In genomic region chr17:40500709-40501108, GRCh38 we compare ENCODE assay signal across 23 cellular contexts. TPM values are rescaled to one million over a fixed set of nuclear protein-coding genes. Genes with fewer than 3 reads are reported as not detected.
DNase-seq lines count a peak whose midpoint lies in the region; ATAC-seq and TF ChIP-seq lines count a peak whose summit lies in the region.
"Had no signal": no experiment of that assay in that cellular context is flagged by ENCODE, and none has a peak within 500 bp of the region (broad histone marks: within the 10 kb centered on the region; RNA-seq: fewer than 3 reads in every experiment).

No MANE protein-coding gene starts in this region.

- H3K4me1 ChIP-seq in RWPE2 (ENCODE audit: insufficient read depth, poor library complexity, severe bottlenecking) (peaks cover 20% of the 10 kb centered on the region), trophoblast cell (ENCODE audit: control insufficient read depth in 1 of 2, insufficient read depth in 2 of 2, low read length in 2 of 2) (peaks cover 13 to 14% of the 10 kb centered on the region in 2 experiments), vagina (peaks cover 8% of the 10 kb centered on the region), tibial nerve (peaks cover 0 to 26% (median 4%) of the 10 kb centered on the region in 4 donors), gastrocnemius medialis (peaks cover 16 to 18% of the 10 kb centered on the region in 2 donors)

- no CpG with 5 or more reads among the region's 10 CpGs for WGBS in trophoblast cell (ENCODE audit: extremely low coverage, insufficient coverage, insufficient read length)
- 95 to 97% methylated on average over 10 of the region's 10 CpGs for WGBS in tibial nerve, 2 donors

- no peak overlapping the region for H3K18ac ChIP-seq in trophoblast cell (ENCODE audit: low read length)

- peaks cover 56% of the 10 kb centered on the region for H3K36me3 ChIP-seq in RWPE2 (ENCODE audit: low read depth)
- no peaks in the 10 kb centered on the region for H3K36me3 ChIP-seq in trophoblast cell (ENCODE audit: control insufficient read depth in 1 of 2, insufficient read depth in 2 of 2, low read length in 2 of 2)
- no peaks in the 10 kb centered on the region for H3K36me3 ChIP-seq in vagina
- no peaks in the 10 kb centered on the region for H3K36me3 ChIP-seq in tibial nerve
- no peaks in the 10 kb centered on the region for H3K36me3 ChIP-seq in gastrocnemius medialis
- H3K36me3 ChIP-seq: gastroesophageal sphincter, Peyer's patch, right lobe of liver, SJSA1 had no signal

- H3K9me3 ChIP-seq in RWPE2 (ENCODE audit: severe bottlenecking): no peaks in the 10 kb centered on the region
- H3K9me3 ChIP-seq in trophoblast cell (ENCODE audit: insufficient read depth, low read depth, low read length): no peaks in the 10 kb centered on the region
- H3K9me3 ChIP-seq in vagina: no peaks in the 10 kb centered on the region
- peaks cover 0 to 4% (median 0%) of the 10 kb centered on the region in 4 donors for H3K9me3 ChIP-seq in tibial nerve
- H3K9me3 ChIP-seq in gastrocnemius medialis: no peaks in the 10 kb centered on the region
- H3K9me3 ChIP-seq: Peyer's patch, right lobe of liver, SJSA1 had no signal

- H2BK5ac ChIP-seq in trophoblast cell (ENCODE audit: low read depth, low read length, poor library complexity): no peak overlapping the region

- TF ChIP-seq CTCF in RWPE2 (IDR thresholded peaks at IDR 0.05; ENCODE audit: poor library complexity, severe bottlenecking) (no peak), vagina (IDR thresholded peaks at IDR 0.05) (no peak), tibial nerve (IDR thresholded peaks at IDR 0.05) (no peak), gastrocnemius medialis (IDR thresholded peaks at IDR 0.05 in 4 of 5, conservative IDR thresholded peaks at IDR 0.05 in 1 of 5) (no peak)

- no peaks in the 10 kb centered on the region for H3K79me2 ChIP-seq in trophoblast cell (ENCODE audit: control insufficient read depth, insufficient read depth, low read length, poor library complexity)

- DNase-seq in RWPE2 (ENCODE audit: low spot score) (no peak), epithelial cell of prostate (ENCODE audit: low read depth, low spot score) (no peak), trophoblast cell (no peak), vagina (ENCODE audit: extremely low spot score in 2 of 2) (no peak), tibial nerve (ENCODE audit: low spot score in 2 of 2) (no peak), NCI-H446 treated with DMSO at 0.1 percent for 48 hours (lab: John Stamatoyannopoulos, UW) (no peak), gastrocnemius medialis (no peak)
- DNase-seq: CD8-positive, alpha-beta memory T cell; DMS79; naive thymus-derived CD4-positive, alpha-beta T cell; NCI-H1105 treated with DMSO at 0.1 percent for 48 hours; NCI-H2081 treated with DMSO at 0.1 percent for 48 hours; T-helper 1 cell had no signal

- H3K27me3 ChIP-seq in RWPE2 (ENCODE audit: insufficient read depth, poor library complexity, severe bottlenecking): no peaks in the 10 kb centered on the region
- H3K27me3 ChIP-seq in trophoblast cell (ENCODE audit: insufficient read depth, low read length): no peaks in the 10 kb centered on the region
- H3K27me3 ChIP-seq in vagina: no peaks in the 10 kb centered on the region
- H3K27me3 ChIP-seq in tibial nerve: no peaks in the 10 kb centered on the region
- H3K27me3 ChIP-seq in gastrocnemius medialis: no peaks in the 10 kb centered on the region
- H3K27me3 ChIP-seq: gastroesophageal sphincter, Peyer's patch, right lobe of liver, SJSA1 had no signal

- intact Hi-C loops in vagina (cut with DNase I): no loop called here
- intact Hi-C loops in gastrocnemius medialis (cut with DNase I; ENCODE audit: low total_unique reads): no loop called here

- ATAC-seq in RWPE2 (ENCODE audit: low read depth) (no peak), gastrocnemius medialis (no peak)
- ATAC-seq: activated naive CD4-positive, alpha-beta T cell treated with anti-CD3 and anti-CD28 coated beads, Interleukin-2, amount 50 U/mL, for 72 hours; activated T-helper 17 cell treated with anti-CD3 and anti-CD28 coated beads, Interleukin-2, amount 50 U/mL, for 72 hours; gastroesophageal sphincter; GM12878; naive thymus-derived CD4-positive, alpha-beta T cell; right lobe of liver had no signal

- no peak overlapping the region for H3K9ac ChIP-seq in trophoblast cell (ENCODE audit: low read length)

- H3K4me3 ChIP-seq in RWPE2 (ENCODE audit: severe bottlenecking) (peak overlapping the region; percentile 81), trophoblast cell (ENCODE audit: low read depth, low read length) (no peak overlapping the region), vagina (peak overlapping the region in 1 of 2 donors; percentile 48), tibial nerve (no peak overlapping the region), gastrocnemius medialis (no peak overlapping the region)
- H3K4me3 ChIP-seq: gastroesophageal sphincter, GM12878, Peyer's patch, right lobe of liver, SJSA1 had no signal

- H2AK5ac ChIP-seq in trophoblast cell (ENCODE audit: low read length): no peak overlapping the region

- H3K4ac ChIP-seq in trophoblast cell (ENCODE audit: low read depth, low read length): no peak overlapping the region

- no peak overlapping the region for H2AFZ ChIP-seq in trophoblast cell (ENCODE audit: insufficient read depth, low read length, poor library complexity)

- H3K4me2 ChIP-seq in trophoblast cell (ENCODE audit: low read length): no peak overlapping the region

- TF ChIP-seq POLR2A in vagina (IDR thresholded peaks at IDR 0.05): no peak
- no peak for TF ChIP-seq POLR2A in tibial nerve (IDR thresholded peaks at IDR 0.05)
- TF ChIP-seq POLR2A in gastrocnemius medialis (IDR thresholded peaks at IDR 0.05): no peak

- H4K91ac ChIP-seq in trophoblast cell (ENCODE audit: low read depth, low read length): peak overlapping the region; percentile 33

- in situ Hi-C loops in gastrocnemius medialis (cut with MboI; ENCODE audit: low sequenced_read_pairs in 4 of 4): no loop called here

- peak overlapping the region; percentile 37 for H2BK12ac ChIP-seq in trophoblast cell (ENCODE audit: low read length)

- H4K12ac ChIP-seq in trophoblast cell (ENCODE audit: low read depth, low read length): no peak overlapping the region

- peak overlapping the region; percentile 100 for H3K27ac ChIP-seq in RWPE2 (ENCODE audit: poor library complexity, severe bottlenecking)
- peak overlapping the region; percentile 99 for H3K27ac ChIP-seq in epithelial cell of prostate
- no peak overlapping the region for H3K27ac ChIP-seq in trophoblast cell (ENCODE audit: low read depth, low read length)
- peak overlapping the region; percentile 87 for H3K27ac ChIP-seq in vagina
- no peak overlapping the region for H3K27ac ChIP-seq in tibial nerve
- peak overlapping the region in 1 of 4 donors; percentile 55 for H3K27ac ChIP-seq in gastrocnemius medialis
- H3K27ac ChIP-seq: HL-60, SJSA1 had no signal

- peaks cover 8% of the 10 kb centered on the region for H3K79me1 ChIP-seq in trophoblast cell (ENCODE audit: low read length)

- TF ChIP-seq EP300 in tibial nerve (IDR thresholded peaks at IDR 0.05): no peak

- H3K23ac ChIP-seq in trophoblast cell (ENCODE audit: low read length): no peak overlapping the region

- peak overlapping the region; percentile 58 for H2BK120ac ChIP-seq in trophoblast cell (ENCODE audit: insufficient read depth, low read length, poor library complexity)

- H3K14ac ChIP-seq in trophoblast cell (ENCODE audit: low read length): no peak overlapping the region

- H4K8ac ChIP-seq in trophoblast cell (ENCODE audit: low read depth, low read length): no peak overlapping the region

RNA-seq across cellular contexts. Expression of gene TNS4, which starts 0.7 kb away (rescaled TPM):
- polyA plus RNA-seq in trophoblast cell (2013): 0.79 and 1.1 TPM in 2 replicates
- total RNA-seq in vagina (296 TPM), tibial nerve (under 1 TPM in 1 of 4 donors, not detected in 3; 0.30 TPM), gastrocnemius medialis (under 1 TPM in 1 of 4 donors, not detected in 3; 0.18 TPM)
- total RNA-seq: kidney epithelial cell, right lobe of liver, SJSA1, subcutaneous adipose tissue had no signal
- polyA plus RNA-seq: naive thymus-derived CD4-positive, alpha-beta T cell had no signal

RNA-seq across cellular contexts. Expression of gene IGFBP4, which starts 57.5 kb away (rescaled TPM):
- 68.1 and 68.9 TPM in 2 replicates for polyA plus RNA-seq in trophoblast cell (2013)
- total RNA-seq in vagina (700 TPM), tibial nerve (1,000 to 10,000 TPM in 1 of 4 donors, 100 to 1,000 TPM in 3; 675 to 1,301 (median 748) TPM), gastrocnemius medialis (10 to 100 TPM; 14.5 to 56.8 (median 36.5) TPM)

Comparison
In these comparisons a context has a peak if more than half of its experiments do, and no peak if none do; other contexts are left out.
1. H3K27ac ChIP-seq: peak in RWPE2 (single experiment), epithelial cell of prostate (single experiment) and vagina (single experiment); none in trophoblast cell (single experiment) and tibial nerve (0 of 4).
2. RNA of gene TNS4, which starts 0.7 kb away (total RNA-seq): 296 TPM in vagina (single experiment); 0.18 TPM in gastrocnemius medialis and 0.30 TPM in tibial nerve; every median in the first group is over 100 times any median in the second.
3. RNA of gene IGFBP4, which starts 57.5 kb away (total RNA-seq): 675 to 1,301 TPM in tibial nerve and 700 TPM in vagina (single experiment); 14.5 to 56.8 TPM in gastrocnemius medialis; every median in the first group is over 10 times any median in the second.